In the genomic region with DNA sequence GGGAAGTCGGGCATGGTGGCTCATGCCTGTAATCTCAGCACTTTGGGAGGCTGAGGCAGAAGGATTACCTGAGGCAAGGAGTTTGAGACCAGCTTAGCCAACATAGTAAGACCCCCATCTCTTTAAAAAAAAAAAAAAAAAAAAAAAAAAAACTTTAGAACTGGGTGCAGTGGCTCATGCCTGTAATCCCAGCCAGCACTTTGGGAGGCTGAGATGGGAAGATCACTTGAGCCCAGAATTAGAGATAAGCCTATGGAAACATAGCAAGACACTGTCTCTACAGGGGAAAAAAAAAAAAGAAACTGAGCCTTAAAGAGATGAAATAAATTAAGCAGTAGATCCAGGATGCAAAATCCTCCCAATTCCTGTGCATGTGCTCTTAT, we compare ENCODE assay signal across 14 cellular contexts. TPM values are rescaled to one million over a fixed set of nuclear protein-coding genes. Genes with fewer than 3 reads are reported as not detected.
DNase-seq lines count a peak whose midpoint lies in the region; ATAC-seq and TF ChIP-seq lines count a peak whose summit lies in the region.
"Had no signal": no experiment of that assay in that cellular context is flagged by ENCODE, and none has a peak within 500 bp of the region (broad histone marks: within the 10 kb centered on the region; RNA-seq: fewer than 3 reads in every experiment).

No MANE protein-coding gene starts in this region.

- H3K4me1 Mint-ChIP-seq in CD4-positive, CD25-positive, alpha-beta regulatory T cell: peaks cover 11 to 67% (median 48%) of the 10 kb centered on the region in 4 donors
- H3K4me1 Mint-ChIP-seq in GM23338: peaks cover 21% of the 10 kb centered on the region
- peaks cover 49% of the 10 kb centered on the region for H3K4me1 Mint-ChIP-seq in activated T-helper 1 cell treated with anti-CD3 and anti-CD28 coated beads, Interleukin-12 subunit alpha, Interleukin-12 subunit beta, Interleukin-2, Interleukin-4 antibody, amounts not matched to agents 30 ng/mL and 10 ng/mL and 1 ng/mL, durations not matched to agents 14 hours and 24 hours and 36 hours (ENCODE audit: low read depth)
- H3K4me1 Mint-ChIP-seq in natural killer cell: peaks cover 52 to 56% of the 10 kb centered on the region in 2 donors

- H2AFZ ChIP-seq in GM23338: no peak overlapping the region

- peak overlapping the region; percentile 91 to 99 (median 96) for H3K4me3 Mint-ChIP-seq in CD4-positive, CD25-positive, alpha-beta regulatory T cell
- H3K4me3 Mint-ChIP-seq in GM23338: peak overlapping the region; percentile 96; the same call in 2 of the 3 replicates
- peak overlapping the region; percentile 98 for H3K4me3 Mint-ChIP-seq in activated T-helper 1 cell treated with anti-CD3 and anti-CD28 coated beads, Interleukin-12 subunit alpha, Interleukin-12 subunit beta, Interleukin-2, Interleukin-4 antibody, amounts not matched to agents 30 ng/mL and 10 ng/mL and 1 ng/mL, durations not matched to agents 14 hours and 24 hours and 36 hours
- H3K4me3 Mint-ChIP-seq in natural killer cell: peak overlapping the region; percentile 100

- TF ChIP-seq CTCF in GM23338 (conservative IDR thresholded peaks at IDR 0.05; ENCODE audit: low read depth in 2 of 2): no peak
- TF ChIP-seq CTCF in natural killer cell (IDR thresholded peaks at IDR 0.05): no peak
- TF ChIP-seq CTCF in gastroesophageal sphincter (IDR thresholded peaks at IDR 0.05): no peak

- peak overlapping the region; percentile 95 to 100 (median 99) for H3K27ac Mint-ChIP-seq in CD4-positive, CD25-positive, alpha-beta regulatory T cell
- no peak overlapping the region for H3K27ac Mint-ChIP-seq in GM23338
- H3K27ac Mint-ChIP-seq in activated T-helper 1 cell treated with anti-CD3 and anti-CD28 coated beads, Interleukin-12 subunit alpha, Interleukin-12 subunit beta, Interleukin-2, Interleukin-4 antibody, amounts not matched to agents 30 ng/mL and 10 ng/mL and 1 ng/mL, durations not matched to agents 14 hours and 24 hours and 36 hours: peak overlapping the region; percentile 89
- peak overlapping the region; percentile 97 to 99 for H3K27ac Mint-ChIP-seq in natural killer cell

- H3K36me3 ChIP-seq in CD4-positive, CD25-positive, alpha-beta regulatory T cell (ENCODE audit: control insufficient read depth, insufficient read depth, low read length): peaks cover 11% of the 10 kb centered on the region
- peaks cover 40% of the 10 kb centered on the region for H3K36me3 ChIP-seq in GM23338 (ENCODE audit: insufficient read depth)
- peaks cover 0 to 12% of the 10 kb centered on the region in 2 donors for H3K36me3 ChIP-seq in gastroesophageal sphincter

- H4K20me1 ChIP-seq in GM23338 (replicated peaks; ENCODE audit: insufficient read depth): peaks cover 17% of the 10 kb centered on the region

- no peaks in the 10 kb centered on the region for H3K9me3 ChIP-seq in CD4-positive, CD25-positive, alpha-beta regulatory T cell (ENCODE audit: control insufficient read depth in 2 of 2, low read length in 2 of 2)
- no peaks in the 10 kb centered on the region for H3K9me3 ChIP-seq in gastroesophageal sphincter
- H3K9me3 ChIP-seq: adrenal gland had no signal

- H3K9me2 ChIP-seq in GM23338 (ENCODE audit: insufficient read depth): no peaks in the 10 kb centered on the region

- no peak for TF ChIP-seq EP300 in gastroesophageal sphincter (IDR thresholded peaks at IDR 0.05)

- WGBS in gastroesophageal sphincter (ENCODE audit: low coverage in 1 of 2), 2 donors: 67% methylated on average over 1 of the region's 1 CpG; no CpG with 5 or more reads in 1 of the 2 donors

- no peaks in the 10 kb centered on the region for H3K9me3 Mint-ChIP-seq in CD4-positive, CD25-positive, alpha-beta regulatory T cell
- H3K9me3 Mint-ChIP-seq in GM23338 (no peaks in the 10 kb centered on the region), natural killer cell (no peaks in the 10 kb centered on the region)
- H3K9me3 Mint-ChIP-seq in activated T-helper 1 cell treated with anti-CD3 and anti-CD28 coated beads, Interleukin-12 subunit alpha, Interleukin-12 subunit beta, Interleukin-2, Interleukin-4 antibody, amounts not matched to agents 30 ng/mL and 10 ng/mL and 1 ng/mL, durations not matched to agents 14 hours and 24 hours and 36 hours: no peaks in the 10 kb centered on the region
- H3K9me3 Mint-ChIP-seq: naive B cell had no signal

- no peak for TF ChIP-seq POLR2A in gastroesophageal sphincter (IDR thresholded peaks at IDR 0.05)

- peak overlapping the region; percentile 89 for H3K27ac ChIP-seq in CD4-positive, CD25-positive, alpha-beta regulatory T cell (ENCODE audit: insufficient read depth, low read length, poor library complexity, severe bottlenecking)
- H3K27ac ChIP-seq in GM23338 (ENCODE audit: low read depth) (peak overlapping the region; percentile 88; the same call in 1 of the 2 replicates), gastroesophageal sphincter (peak overlapping the region in 1 of 4 donors; percentile 95), substantia nigra (ENCODE audit: low read depth, low read length, poor library complexity, severe bottlenecking) (no peak overlapping the region)

- peak overlapping the region; percentile 76 for H3K4me3 ChIP-seq in CD4-positive, CD25-positive, alpha-beta regulatory T cell (ENCODE audit: low read depth, low read length)
- H3K4me3 ChIP-seq in GM23338 (no peak overlapping the region), gastroesophageal sphincter (no peak overlapping the region)
- H3K4me3 ChIP-seq: adrenal gland had no signal

- peaks cover 37% of the 10 kb centered on the region for H3F3A ChIP-seq in GM23338 (replicated peaks; ENCODE audit: low read depth)

- peaks cover 4% of the 10 kb centered on the region for H3K36me3 Mint-ChIP-seq in CD4-positive, CD25-positive, alpha-beta regulatory T cell
- peaks cover 74% of the 10 kb centered on the region for H3K36me3 Mint-ChIP-seq in GM23338 (ENCODE audit: low read depth)
- H3K36me3 Mint-ChIP-seq in activated T-helper 1 cell treated with anti-CD3 and anti-CD28 coated beads, Interleukin-12 subunit alpha, Interleukin-12 subunit beta, Interleukin-2, Interleukin-4 antibody, amounts not matched to agents 30 ng/mL and 10 ng/mL and 1 ng/mL, durations not matched to agents 14 hours and 24 hours and 36 hours (ENCODE audit: low read depth): peaks cover 25% of the 10 kb centered on the region
- no peaks in the 10 kb centered on the region for H3K36me3 Mint-ChIP-seq in natural killer cell
- H3K36me3 Mint-ChIP-seq: naive B cell had no signal

- H3K79me2 ChIP-seq in GM23338 (replicated peaks; ENCODE audit: insufficient read depth): peaks cover 32% of the 10 kb centered on the region

- ATAC-seq in CD4-positive, CD25-positive, alpha-beta regulatory T cell (ENCODE audit: low read depth in 2 of 2): no peak
- ATAC-seq in GM23338: no peak
- no peak for ATAC-seq in natural killer cell
- no peak for ATAC-seq in gastroesophageal sphincter
- ATAC-seq: esophagus mucosa, left colon, PC-3 had no signal

- no peak for DNase-seq in CD4-positive, CD25-positive, alpha-beta regulatory T cell
- DNase-seq in GM23338 (ENCODE audit: low spot score) (no peak), natural killer cell (no peak), substantia nigra (lab: John Stamatoyannopoulos, UW) (no peak), kidney glomerular epithelial cell (lab: John Stamatoyannopoulos, UW) (no peak), RKO (ENCODE audit: low spot score) (no peak)
- DNase-seq in activated T-helper 1 cell treated with anti-CD3 and anti-CD28 coated beads, Interleukin-12 subunit alpha, Interleukin-12 subunit beta, Interleukin-2, Interleukin-4 antibody, amounts not matched to agents 30 ng/mL and 10 ng/mL and 1 ng/mL, durations not matched to agents 14 hours and 24 hours and 36 hours (ENCODE audit: low spot score): no peak
- DNase-seq: adrenal gland, left colon, MV-4-11, naive B cell, PC-3 had no signal

- intact Hi-C loops in activated T-helper 1 cell treated with anti-CD3 and anti-CD28 coated beads, Interleukin-12 subunit alpha, Interleukin-12 subunit beta, Interleukin-2, Interleukin-4 antibody, amounts not matched to agents 30 ng/mL and 10 ng/mL and 1 ng/mL, durations not matched to agents 14 hours and 24 hours and 36 hours (cut with micrococcal nuclease): no loop called here
- intact Hi-C loops in natural killer cell (cut with micrococcal nuclease): loop anchor here (5.0 kb wide), 1 partner anchor 285 kb away; the partner anchor contains the start of genes ORMDL2 and SARNP

- H3K27me3 ChIP-seq in CD4-positive, CD25-positive, alpha-beta regulatory T cell (ENCODE audit: control insufficient read depth, insufficient read depth, low read length): no peaks in the 10 kb centered on the region
- H3K27me3 ChIP-seq in GM23338 (ENCODE audit: insufficient read depth): no peaks in the 10 kb centered on the region
- H3K27me3 ChIP-seq in gastroesophageal sphincter: no peaks in the 10 kb centered on the region
- H3K27me3 ChIP-seq: adrenal gland had no signal

- H3K4me2 ChIP-seq in GM23338: 0 out of 2 replicates have a peak overlapping the region, but pooled peaks have one; percentile 85

- peaks cover 49% of the 10 kb centered on the region for H3K4me1 ChIP-seq in CD4-positive, CD25-positive, alpha-beta regulatory T cell (ENCODE audit: control insufficient read depth, insufficient read depth, low read length, poor library complexity, severe bottlenecking)
- peaks cover 22% of the 10 kb centered on the region for H3K4me1 ChIP-seq in GM23338 (ENCODE audit: insufficient read depth)
- peaks cover 6 to 37% (median 20%) of the 10 kb centered on the region in 3 donors for H3K4me1 ChIP-seq in gastroesophageal sphincter

- H3K27me3 Mint-ChIP-seq in CD4-positive, CD25-positive, alpha-beta regulatory T cell: no peaks in the 10 kb centered on the region
- H3K27me3 Mint-ChIP-seq in GM23338 (ENCODE audit: insufficient read depth, low read depth, poor library complexity) (peaks cover 13% of the 10 kb centered on the region), natural killer cell (ENCODE audit: low read depth in 2 of 2) (peaks cover 0 to 2% of the 10 kb centered on the region in 2 donors)
- peaks cover 2% of the 10 kb centered on the region for H3K27me3 Mint-ChIP-seq in activated T-helper 1 cell treated with anti-CD3 and anti-CD28 coated beads, Interleukin-12 subunit alpha, Interleukin-12 subunit beta, Interleukin-2, Interleukin-4 antibody, amounts not matched to agents 30 ng/mL and 10 ng/mL and 1 ng/mL, durations not matched to agents 14 hours and 24 hours and 36 hours (ENCODE audit: insufficient read depth)

RNA-seq across cellular contexts. Expression of gene PA2G4, which starts 1.7 kb away (rescaled TPM):
- total RNA-seq in CD4-positive, CD25-positive, alpha-beta regulatory T cell: 63.8 TPM
- polyA plus RNA-seq in CD4-positive, CD25-positive, alpha-beta regulatory T cell: 100 to 1,000 TPM; 193 to 203 (median 196) TPM
- total RNA-seq in GM23338 (2014; rRNA removed; shearing (Covaris generic)): 231 and 237 TPM in 2 replicates
- 349 and 373 TPM in 2 replicates for polyA plus RNA-seq in GM23338 (2016; fragmentation: Nextera tagmentation; extraction: Ambion mirVana)
- total RNA-seq in activated T-helper 1 cell treated with anti-CD3 and anti-CD28 coated beads, Interleukin-12 subunit alpha, Interleukin-12 subunit beta, Interleukin-2, Interleukin-4 antibody, amounts not matched to agents 30 ng/mL and 10 ng/mL and 1 ng/mL, durations not matched to agents 14 hours and 24 hours and 36 hours: 404 and 419 TPM in 2 replicates
- total RNA-seq in natural killer cell (10 to 100 TPM; 78.5 to 86.4 (median 79.7) TPM), gastroesophageal sphincter (100 to 1,000 TPM in 3 of 4 donors, 10 to 100 TPM in 1; 99.4 to 115 (median 110) TPM)

RNA-seq across cellular contexts. Expression of gene RPL41, which starts 13.8 kb away (rescaled TPM):
- total RNA-seq in CD4-positive, CD25-positive, alpha-beta regulatory T cell: 4,134 TPM
- 1,000 to 10,000 TPM; 7,544 to 9,760 (median 8,849) TPM for polyA plus RNA-seq in CD4-positive, CD25-positive, alpha-beta regulatory T cell
- 1,633 and 2,039 TPM in 2 replicates for total RNA-seq in GM23338 (2014; rRNA removed; shearing (Covaris generic))
- 3,858 and 3,875 TPM in 2 replicates for polyA plus RNA-seq in GM23338 (2016; fragmentation: Nextera tagmentation; extraction: Ambion mirVana)
- total RNA-seq in activated T-helper 1 cell treated with anti-CD3 and anti-CD28 coated beads, Interleukin-12 subunit alpha, Interleukin-12 subunit beta, Interleukin-2, Interleukin-4 antibody, amounts not matched to agents 30 ng/mL and 10 ng/mL and 1 ng/mL, durations not matched to agents 14 hours and 24 hours and 36 hours: 3,669 and 3,676 TPM in 2 replicates
- total RNA-seq in natural killer cell: 1,000 to 10,000 TPM; 2,342 to 3,083 (median 3,009) TPM
- 1,000 to 10,000 TPM; 1,487 to 4,346 (median 2,874) TPM for total RNA-seq in gastroesophageal sphincter

RNA-seq across cellular contexts. Expression of gene ZC3H10, which starts 15.4 kb away (rescaled TPM):
- 11.0 TPM for total RNA-seq in CD4-positive, CD25-positive, alpha-beta regulatory T cell
- polyA plus RNA-seq in CD4-positive, CD25-positive, alpha-beta regulatory T cell: 1 to 10 TPM; 1.7 to 3.7 (median 2.9) TPM
- total RNA-seq in GM23338 (2014; rRNA removed; shearing (Covaris generic)): 4.2 and 5.4 TPM in 2 replicates
- polyA plus RNA-seq in GM23338 (2016; fragmentation: Nextera tagmentation; extraction: Ambion mirVana): 2.2 and 2.7 TPM in 2 replicates
- 13.5 and 13.7 TPM in 2 replicates for total RNA-seq in activated T-helper 1 cell treated with anti-CD3 and anti-CD28 coated beads, Interleukin-12 subunit alpha, Interleukin-12 subunit beta, Interleukin-2, Interleukin-4 antibody, amounts not matched to agents 30 ng/mL and 10 ng/mL and 1 ng/mL, durations not matched to agents 14 hours and 24 hours and 36 hours
- 10 to 100 TPM; 12.0 to 24.3 (median 16.2) TPM for total RNA-seq in natural killer cell
- total RNA-seq in gastroesophageal sphincter: 1 to 10 TPM; 5.0 to 7.4 (median 5.8) TPM

RNA-seq across cellular contexts. Expression of gene ERBB3, which starts 22.7 kb away (rescaled TPM):
- total RNA-seq in CD4-positive, CD25-positive, alpha-beta regulatory T cell: 0.69 TPM
- under 1 TPM; 0.14 to 1.00 (median 0.56) TPM for polyA plus RNA-seq in CD4-positive, CD25-positive, alpha-beta regulatory T cell
- 44.4 and 54.4 TPM in 2 replicates for total RNA-seq in GM23338 (2014; rRNA removed; shearing (Covaris generic))
- polyA plus RNA-seq in GM23338 (2016; fragmentation: Nextera tagmentation; extraction: Ambion mirVana): 21.0 and 23.3 TPM in 2 replicates
- total RNA-seq in activated T-helper 1 cell treated with anti-CD3 and anti-CD28 coated beads, Interleukin-12 subunit alpha, Interleukin-12 subunit beta, Interleukin-2, Interleukin-4 antibody, amounts not matched to agents 30 ng/mL and 10 ng/mL and 1 ng/mL, durations not matched to agents 14 hours and 24 hours and 36 hours: 0.51 and 0.65 TPM in 2 replicates
- total RNA-seq in natural killer cell: under 1 TPM in 2 of 3 donors, not detected in 1; 0.26 to 0.66 TPM
- total RNA-seq in gastroesophageal sphincter: 10 to 100 TPM; 17.3 to 41.1 (median 22.3) TPM

RNA-seq across cellular contexts. Expression of gene ESYT1, which starts 25.4 kb away (rescaled TPM):
- total RNA-seq in CD4-positive, CD25-positive, alpha-beta regulatory T cell: 190 TPM
- polyA plus RNA-seq in CD4-positive, CD25-positive, alpha-beta regulatory T cell: 100 to 1,000 TPM; 249 to 395 (median 333) TPM
- total RNA-seq in GM23338 (2014; rRNA removed; shearing (Covaris generic)): 97.2 and 142 TPM in 2 replicates
- polyA plus RNA-seq in GM23338 (2016; fragmentation: Nextera tagmentation; extraction: Ambion mirVana): 23.3 and 26.2 TPM in 2 replicates
- 159 and 161 TPM in 2 replicates for total RNA-seq in activated T-helper 1 cell treated with anti-CD3 and anti-CD28 coated beads, Interleukin-12 subunit alpha, Interleukin-12 subunit beta, Interleukin-2, Interleukin-4 antibody, amounts not matched to agents 30 ng/mL and 10 ng/mL and 1 ng/mL, durations not matched to agents 14 hours and 24 hours and 36 hours
- total RNA-seq in natural killer cell (100 to 1,000 TPM; 198 to 215 (median 199) TPM), gastroesophageal sphincter (100 to 1,000 TPM; 128 to 234 (median 167) TPM)
